Comparison of ENCODE assay signal across 8 cellular contexts in genomic region chr10:96831200-96831866, GRCh38. TPM values are rescaled to one million over a fixed set of nuclear protein-coding genes. Genes with fewer than 3 reads are reported as not detected.
DNase-seq lines count a peak whose midpoint lies in the region; ATAC-seq and TF ChIP-seq lines count a peak whose summit lies in the region.

No MANE protein-coding gene starts in this region.

- no peaks in the 10 kb centered on the region for H3K9me3 ChIP-seq in esophagus squamous epithelium

- CTCF ChIA-PET in RWPE1 (lab: Yijun Ruan, JAX) = no interaction called here

- peaks cover 6 to 48% (median 20%) of the 10 kb centered on the region in 3 donors for H3K4me1 ChIP-seq in esophagus squamous epithelium
- peaks cover 4% of the 10 kb centered on the region for H3K4me1 ChIP-seq in rectal smooth muscle tissue (ENCODE audit: control insufficient read depth, insufficient read depth, low read length)

- H3K27me3 ChIP-seq in esophagus squamous epithelium (no peaks in the 10 kb centered on the region), rectal smooth muscle tissue (ENCODE audit: control insufficient read depth, insufficient read depth, low read length) (no peaks in the 10 kb centered on the region)

- ATAC-seq in HG03045 (IDR thresholded peaks at IDR 0.05; ENCODE audit: unreplicated experiment) = no peak

- no peak for TF ChIP-seq POLR2A in esophagus squamous epithelium (IDR thresholded peaks at IDR 0.05)

- TF ChIP-seq CTCF in GM12865 (IDR thresholded peaks at IDR 0.05; ENCODE audit: insufficient read depth, low read depth, low read length, missing control alignments) = no peak
- no peak for TF ChIP-seq CTCF in RWPE1 (conservative IDR thresholded peaks at IDR 0.05; ENCODE audit: low read depth)
- TF ChIP-seq CTCF in esophagus squamous epithelium (IDR thresholded peaks at IDR 0.05) = peak in 1 of 6 experiments; percentile 3

- POLR2A ChIA-PET in RWPE1 (lab: Yijun Ruan, JAX; ENCODE audit: low non-redundant PET) = no interaction called here

- H3K4me3 ChIP-seq in GM12865 (ENCODE audit: low read depth, low read length) (peak overlapping the region; percentile 65), esophagus squamous epithelium (peak overlapping the region; percentile 76 to 99 (median 88)), rectal smooth muscle tissue (ENCODE audit: low read length) (peak overlapping the region; percentile 56)

- H3K36me3 ChIP-seq in esophagus squamous epithelium (no peaks in the 10 kb centered on the region), rectal smooth muscle tissue (ENCODE audit: control insufficient read depth, insufficient read depth, low read length) (no peaks in the 10 kb centered on the region)

- intact Hi-C loops in esophagus squamous epithelium (cut with DNase I) = no loop called here

- no peak overlapping the region for H3K9ac ChIP-seq in rectal smooth muscle tissue (ENCODE audit: low read length)

- 18 to 19% methylated on average over 14 of the region's 14 CpGs for WGBS in esophagus squamous epithelium, 2 donors

- H3K27ac ChIP-seq in RWPE1 (peak overlapping the region; percentile 96), esophagus squamous epithelium (peak overlapping the region; percentile 94 to 98 (median 96)), rectal smooth muscle tissue (ENCODE audit: low read depth, low read length) (peak overlapping the region; percentile 76)

- DNase-seq in GM12865 (ENCODE audit: low read depth) (no peak), RWPE1 (ENCODE audit: low spot score) (no peak), esophagus squamous epithelium (lab: John Stamatoyannopoulos, UW) (no peak), NCI-H1105 treated with DMSO at 0.1 percent for 48 hours (lab: John Stamatoyannopoulos, UW) (no peak), kidney tubule cell (ENCODE audit: low spot score) (no peak), SIG-M5 (lab: John Stamatoyannopoulos, UW) (no peak)

RNA-seq across cellular contexts. Expression of gene LCOR, which starts 0.8 kb away (rescaled TPM):
- total RNA-seq in esophagus squamous epithelium = 100 to 1,000 TPM in 1 of 4 donors, 10 to 100 TPM in 3; 16.9 to 112 (median 30.4) TPM
